8 cellular contexts compared by ENCODE assay signal in genomic region chr17:40121886-40122465, GRCh38. TPM values are rescaled to one million over a fixed set of nuclear protein-coding genes. Genes with fewer than 3 reads are reported as not detected.
A peak's percentile ranks its signal among the peaks of the same experiment; 100 is the strongest.
DNase-seq lines count a peak whose midpoint lies in the region; ATAC-seq and TF ChIP-seq lines count a peak whose summit lies in the region.

A gene with protein sequence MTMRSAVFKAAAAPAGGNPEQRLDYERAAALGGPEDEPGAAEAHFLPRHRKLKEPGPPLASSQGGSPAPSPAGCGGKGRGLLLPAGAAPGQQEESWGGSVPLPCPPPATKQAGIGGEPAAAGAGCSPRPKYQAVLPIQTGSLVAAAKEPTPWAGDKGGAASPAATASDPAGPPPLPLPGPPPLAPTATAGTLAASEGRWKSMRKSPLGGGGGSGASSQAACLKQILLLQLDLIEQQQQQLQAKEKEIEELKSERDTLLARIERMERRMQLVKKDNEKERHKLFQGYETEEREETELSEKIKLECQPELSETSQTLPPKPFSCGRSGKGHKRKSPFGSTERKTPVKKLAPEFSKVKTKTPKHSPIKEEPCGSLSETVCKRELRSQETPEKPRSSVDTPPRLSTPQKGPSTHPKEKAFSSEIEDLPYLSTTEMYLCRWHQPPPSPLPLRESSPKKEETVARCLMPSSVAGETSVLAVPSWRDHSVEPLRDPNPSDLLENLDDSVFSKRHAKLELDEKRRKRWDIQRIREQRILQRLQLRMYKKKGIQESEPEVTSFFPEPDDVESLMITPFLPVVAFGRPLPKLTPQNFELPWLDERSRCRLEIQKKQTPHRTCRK (plus strand): TSS chr17:40121971. CDS start chr17:40122613, 642 bp downstream.

- no peaks in the 10 kb centered on the region for H3K27me3 Mint-ChIP-seq in natural killer cell (ENCODE audit: low read depth in 2 of 2)
- H3K27me3 Mint-ChIP-seq in stimulated activated naive B cell treated with anti-CD40 and anti-IgM and Interleukin-4, amounts not matched to agents 10 μg/mL and 1 μg/mL and 100 μg/mL, for 72 hours: no peaks in the 10 kb centered on the region

- H3K4me3 ChIP-seq in AG10803 (ENCODE audit: low read length) (peak within 1 kb of the TSS; percentile 97), RWPE2 (ENCODE audit: severe bottlenecking) (peak within 1 kb of the TSS; percentile 91), fibroblast of pulmonary artery (replicated peaks; ENCODE audit: low read depth, low read length) (peak within 1 kb of the TSS; percentile 98)

- no peak for TF ChIP-seq RAD21 in Ishikawa (IDR thresholded peaks at IDR 0.05; ENCODE audit: low read depth)

- no peak for TF ChIP-seq EP300 in Ishikawa (IDR thresholded peaks at IDR 0.05; ENCODE audit: borderline replicate concordance)

- peaks cover 38 to 40% of the 10 kb centered on the region in 2 donors for H3K4me1 Mint-ChIP-seq in natural killer cell
- peaks cover 24 to 45% of the 10 kb centered on the region in 2 donors for H3K4me1 Mint-ChIP-seq in stimulated activated naive B cell treated with anti-CD40 and anti-IgM and Interleukin-4, amounts not matched to agents 10 μg/mL and 1 μg/mL and 100 μg/mL, for 72 hours

- ATAC-seq in RWPE2 (ENCODE audit: low read depth): peak; percentile 59
- ATAC-seq in natural killer cell: peak; percentile 73 to 81 (median 76)
- ATAC-seq in stimulated activated naive B cell treated with anti-CD40 and anti-IgM and Interleukin-4, amounts not matched to agents 10 μg/mL and 1 μg/mL and 100 μg/mL, for 72 hours (replicated peaks): peak; percentile 68 to 76

- peak within 1 kb of the TSS; percentile 97 for H3K4me3 Mint-ChIP-seq in natural killer cell
- peak within 1 kb of the TSS; percentile 88 to 95 for H3K4me3 Mint-ChIP-seq in stimulated activated naive B cell treated with anti-CD40 and anti-IgM and Interleukin-4, amounts not matched to agents 10 μg/mL and 1 μg/mL and 100 μg/mL, for 72 hours

- peak within 1 kb of the TSS; percentile 83 to 85 for H3K27ac Mint-ChIP-seq in natural killer cell
- peak within 1 kb of the TSS; percentile 88 for H3K27ac Mint-ChIP-seq in stimulated activated naive B cell treated with anti-CD40 and anti-IgM and Interleukin-4, amounts not matched to agents 10 μg/mL and 1 μg/mL and 100 μg/mL, for 72 hours

- H3K9me3 ChIP-seq in RWPE2 (ENCODE audit: severe bottlenecking): no peaks in the 10 kb centered on the region

- DNase-seq in AG10803 (ENCODE audit: low read depth) (peak; percentile 76), GM19240 (ENCODE audit: insufficient read length, low spot score) (peak; percentile 61), RWPE2 (ENCODE audit: low spot score) (peak; percentile 76), fibroblast of pulmonary artery (ENCODE audit: low read depth) (peak; percentile 81), natural killer cell (peak; percentile 85)
- DNase-seq in activated effector memory CD4-positive, alpha-beta T cell treated with anti-CD3 and anti-CD28 coated beads, Interleukin-2, amount 50 U/mL, for 16 hours: peak; percentile 96
- peak; percentile 75 for DNase-seq in stimulated activated naive B cell treated with anti-CD40 and anti-IgM and Interleukin-4, amounts not matched to agents 10 μg/mL and 1 μg/mL and 100 μg/mL, for 72 hours

- no peak for TF ChIP-seq CTCF in AG10803 (conservative IDR thresholded peaks at IDR 0.05; ENCODE audit: low read length)
- TF ChIP-seq CTCF in RWPE2 (IDR thresholded peaks at IDR 0.05; ENCODE audit: poor library complexity, severe bottlenecking): no peak
- no peak for TF ChIP-seq CTCF in fibroblast of pulmonary artery (IDR thresholded peaks at IDR 0.05; ENCODE audit: low read length, missing control alignments)
- TF ChIP-seq CTCF in natural killer cell (IDR thresholded peaks at IDR 0.05): no peak

- no peaks in the 10 kb centered on the region for H3K9me3 Mint-ChIP-seq in natural killer cell
- H3K9me3 Mint-ChIP-seq in stimulated activated naive B cell treated with anti-CD40 and anti-IgM and Interleukin-4, amounts not matched to agents 10 μg/mL and 1 μg/mL and 100 μg/mL, for 72 hours: no peaks in the 10 kb centered on the region

- no peaks in the 10 kb centered on the region for H3K36me3 Mint-ChIP-seq in natural killer cell
- H3K36me3 Mint-ChIP-seq in stimulated activated naive B cell treated with anti-CD40 and anti-IgM and Interleukin-4, amounts not matched to agents 10 μg/mL and 1 μg/mL and 100 μg/mL, for 72 hours: peaks cover 17 to 23% of the 10 kb centered on the region in 2 donors

- peak within 1 kb of the TSS; percentile 84 for H3K27ac ChIP-seq in RWPE2 (ENCODE audit: poor library complexity, severe bottlenecking)

- intact Hi-C loops in natural killer cell (cut with micrococcal nuclease): no loop called here

- no peaks in the 10 kb centered on the region for H3K27me3 ChIP-seq in RWPE2 (ENCODE audit: insufficient read depth, poor library complexity, severe bottlenecking)

- H3K4me1 ChIP-seq in RWPE2 (ENCODE audit: insufficient read depth, poor library complexity, severe bottlenecking): peaks cover 6% of the 10 kb centered on the region

- peaks cover 39% of the 10 kb centered on the region for H3K36me3 ChIP-seq in RWPE2 (ENCODE audit: low read depth)

TF ChIP-seq in Ishikawa, 13 proteins besides CTCF, POLR2A, EP300 and RAD21:
- TF ChIP-seq TAF1 (IDR thresholded peaks at IDR 0.05; ENCODE audit: low read depth) (peak; percentile 64; the same call in 1 of the 2 replicates), MAX (IDR thresholded peaks at IDR 0.05) (0 out of 2 replicates have a peak, but pooled peaks have one; percentile 12), CEBPB (IDR thresholded peaks at IDR 0.05) (peak; percentile 69; the same call in 1 of the 2 replicates), ZBTB7A (IDR thresholded peaks at IDR 0.05; ENCODE audit: low read depth) (peak; percentile 36; the same call in 1 of the 2 replicates)
- TF ChIP-seq, protein P1, sequence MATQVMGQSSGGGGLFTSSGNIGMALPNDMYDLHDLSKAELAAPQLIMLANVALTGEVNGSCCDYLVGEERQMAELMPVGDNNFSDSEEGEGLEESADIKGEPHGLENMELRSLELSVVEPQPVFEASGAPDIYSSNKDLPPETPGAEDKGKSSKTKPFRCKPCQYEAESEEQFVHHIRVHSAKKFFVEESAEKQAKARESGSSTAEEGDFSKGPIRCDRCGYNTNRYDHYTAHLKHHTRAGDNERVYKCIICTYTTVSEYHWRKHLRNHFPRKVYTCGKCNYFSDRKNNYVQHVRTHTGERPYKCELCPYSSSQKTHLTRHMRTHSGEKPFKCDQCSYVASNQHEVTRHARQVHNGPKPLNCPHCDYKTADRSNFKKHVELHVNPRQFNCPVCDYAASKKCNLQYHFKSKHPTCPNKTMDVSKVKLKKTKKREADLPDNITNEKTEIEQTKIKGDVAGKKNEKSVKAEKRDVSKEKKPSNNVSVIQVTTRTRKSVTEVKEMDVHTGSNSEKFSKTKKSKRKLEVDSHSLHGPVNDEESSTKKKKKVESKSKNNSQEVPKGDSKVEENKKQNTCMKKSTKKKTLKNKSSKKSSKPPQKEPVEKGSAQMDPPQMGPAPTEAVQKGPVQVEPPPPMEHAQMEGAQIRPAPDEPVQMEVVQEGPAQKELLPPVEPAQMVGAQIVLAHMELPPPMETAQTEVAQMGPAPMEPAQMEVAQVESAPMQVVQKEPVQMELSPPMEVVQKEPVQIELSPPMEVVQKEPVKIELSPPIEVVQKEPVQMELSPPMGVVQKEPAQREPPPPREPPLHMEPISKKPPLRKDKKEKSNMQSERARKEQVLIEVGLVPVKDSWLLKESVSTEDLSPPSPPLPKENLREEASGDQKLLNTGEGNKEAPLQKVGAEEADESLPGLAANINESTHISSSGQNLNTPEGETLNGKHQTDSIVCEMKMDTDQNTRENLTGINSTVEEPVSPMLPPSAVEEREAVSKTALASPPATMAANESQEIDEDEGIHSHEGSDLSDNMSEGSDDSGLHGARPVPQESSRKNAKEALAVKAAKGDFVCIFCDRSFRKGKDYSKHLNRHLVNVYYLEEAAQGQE (IDR thresholded peaks at IDR 0.05; ENCODE audit: low read depth): no peak
TF ChIP-seq in Ishikawa: peak in this region for 4.

RNA-seq across cellular contexts. Expression of the gene that starts here (rescaled TPM):
- total RNA-seq in natural killer cell: 100 to 1,000 TPM in 2 of 3 donors, 10 to 100 TPM in 1; 99.0 to 124 (median 110) TPM

Comparison
In these comparisons a context has a peak if more than half of its experiments do, and no peak if none do; other contexts are left out.
1. Peak in every context shown above with its lines: DNase-seq, ATAC-seq, H3K4me3 ChIP-seq and H3K27ac ChIP-seq.